In the genomic region with DNA sequence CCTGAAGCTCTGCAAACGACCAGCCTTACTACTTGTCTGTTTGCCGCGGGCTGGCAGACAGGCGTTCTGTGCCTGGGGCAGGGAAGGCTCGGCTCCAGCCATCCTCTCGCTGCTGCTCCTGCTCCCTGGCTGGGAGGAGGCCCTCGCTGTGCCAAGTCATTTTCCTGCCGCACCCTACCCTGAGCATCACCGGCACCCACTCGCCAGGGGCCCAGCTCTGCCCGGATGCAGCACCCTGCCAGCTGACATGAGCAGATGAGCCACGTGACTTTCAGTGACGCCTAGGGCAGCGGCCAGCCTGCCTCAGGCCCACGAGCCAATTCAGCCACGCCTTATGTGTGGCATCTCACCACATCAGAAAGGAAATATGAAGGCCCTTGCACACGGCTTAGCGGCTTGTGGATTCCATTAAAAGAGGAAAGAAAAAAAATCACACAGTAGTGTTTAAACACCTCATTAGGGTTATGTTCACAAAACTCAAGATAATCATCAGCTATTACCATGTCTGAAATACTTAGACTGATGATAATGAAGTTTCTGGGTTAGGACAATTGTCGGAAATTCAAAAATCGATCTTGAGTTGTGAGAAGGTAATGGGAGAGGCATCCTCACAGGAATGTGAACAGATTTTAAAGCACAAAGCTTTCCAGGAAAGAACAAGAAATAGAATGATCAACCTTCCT, we compare ENCODE assay signal across 1 cellular context.
TF ChIP-seq lines count a peak whose summit lies in the region.

No MANE protein-coding gene starts in this region.

TF ChIP-seq in WTC11, 78 proteins besides CTCF, POLR2A, EP300 and RAD21 (continued from another document):
- TF ChIP-seq, protein P1, sequence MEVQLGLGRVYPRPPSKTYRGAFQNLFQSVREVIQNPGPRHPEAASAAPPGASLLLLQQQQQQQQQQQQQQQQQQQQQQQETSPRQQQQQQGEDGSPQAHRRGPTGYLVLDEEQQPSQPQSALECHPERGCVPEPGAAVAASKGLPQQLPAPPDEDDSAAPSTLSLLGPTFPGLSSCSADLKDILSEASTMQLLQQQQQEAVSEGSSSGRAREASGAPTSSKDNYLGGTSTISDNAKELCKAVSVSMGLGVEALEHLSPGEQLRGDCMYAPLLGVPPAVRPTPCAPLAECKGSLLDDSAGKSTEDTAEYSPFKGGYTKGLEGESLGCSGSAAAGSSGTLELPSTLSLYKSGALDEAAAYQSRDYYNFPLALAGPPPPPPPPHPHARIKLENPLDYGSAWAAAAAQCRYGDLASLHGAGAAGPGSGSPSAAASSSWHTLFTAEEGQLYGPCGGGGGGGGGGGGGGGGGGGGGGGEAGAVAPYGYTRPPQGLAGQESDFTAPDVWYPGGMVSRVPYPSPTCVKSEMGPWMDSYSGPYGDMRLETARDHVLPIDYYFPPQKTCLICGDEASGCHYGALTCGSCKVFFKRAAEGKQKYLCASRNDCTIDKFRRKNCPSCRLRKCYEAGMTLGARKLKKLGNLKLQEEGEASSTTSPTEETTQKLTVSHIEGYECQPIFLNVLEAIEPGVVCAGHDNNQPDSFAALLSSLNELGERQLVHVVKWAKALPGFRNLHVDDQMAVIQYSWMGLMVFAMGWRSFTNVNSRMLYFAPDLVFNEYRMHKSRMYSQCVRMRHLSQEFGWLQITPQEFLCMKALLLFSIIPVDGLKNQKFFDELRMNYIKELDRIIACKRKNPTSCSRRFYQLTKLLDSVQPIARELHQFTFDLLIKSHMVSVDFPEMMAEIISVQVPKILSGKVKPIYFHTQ (CRISPR knock-in tag; IDR thresholded peaks at IDR 0.05), result no peak
- TF ChIP-seq, protein P2, sequence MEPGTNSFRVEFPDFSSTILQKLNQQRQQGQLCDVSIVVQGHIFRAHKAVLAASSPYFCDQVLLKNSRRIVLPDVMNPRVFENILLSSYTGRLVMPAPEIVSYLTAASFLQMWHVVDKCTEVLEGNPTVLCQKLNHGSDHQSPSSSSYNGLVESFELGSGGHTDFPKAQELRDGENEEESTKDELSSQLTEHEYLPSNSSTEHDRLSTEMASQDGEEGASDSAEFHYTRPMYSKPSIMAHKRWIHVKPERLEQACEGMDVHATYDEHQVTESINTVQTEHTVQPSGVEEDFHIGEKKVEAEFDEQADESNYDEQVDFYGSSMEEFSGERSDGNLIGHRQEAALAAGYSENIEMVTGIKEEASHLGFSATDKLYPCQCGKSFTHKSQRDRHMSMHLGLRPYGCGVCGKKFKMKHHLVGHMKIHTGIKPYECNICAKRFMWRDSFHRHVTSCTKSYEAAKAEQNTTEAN (CRISPR knock-in tag; IDR thresholded peaks at IDR 0.05), result no peak
- TF ChIP-seq, protein P3, sequence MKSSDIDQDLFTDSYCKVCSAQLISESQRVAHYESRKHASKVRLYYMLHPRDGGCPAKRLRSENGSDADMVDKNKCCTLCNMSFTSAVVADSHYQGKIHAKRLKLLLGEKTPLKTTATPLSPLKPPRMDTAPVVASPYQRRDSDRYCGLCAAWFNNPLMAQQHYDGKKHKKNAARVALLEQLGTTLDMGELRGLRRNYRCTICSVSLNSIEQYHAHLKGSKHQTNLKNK (CRISPR knock-in tag; IDR thresholded peaks at IDR 0.05), result no peak
- TF ChIP-seq, protein P4, sequence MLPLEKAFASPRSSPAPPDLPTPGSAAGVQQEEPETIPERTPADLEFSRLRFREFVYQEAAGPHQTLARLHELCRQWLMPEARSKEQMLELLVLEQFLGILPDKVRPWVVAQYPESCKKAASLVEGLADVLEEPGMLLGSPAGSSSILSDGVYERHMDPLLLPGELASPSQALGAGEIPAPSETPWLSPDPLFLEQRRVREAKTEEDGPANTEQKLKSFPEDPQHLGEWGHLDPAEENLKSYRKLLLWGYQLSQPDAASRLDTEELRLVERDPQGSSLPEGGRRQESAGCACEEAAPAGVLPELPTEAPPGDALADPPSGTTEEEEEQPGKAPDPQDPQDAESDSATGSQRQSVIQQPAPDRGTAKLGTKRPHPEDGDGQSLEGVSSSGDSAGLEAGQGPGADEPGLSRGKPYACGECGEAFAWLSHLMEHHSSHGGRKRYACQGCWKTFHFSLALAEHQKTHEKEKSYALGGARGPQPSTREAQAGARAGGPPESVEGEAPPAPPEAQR (CRISPR knock-in tag; IDR thresholded peaks at IDR 0.05), result no peak
- TF ChIP-seq ETV6 (CRISPR knock-in tag; IDR thresholded peaks at IDR 0.05) (no peak), SMAD4 (CRISPR knock-in tag; IDR thresholded peaks at IDR 0.05) (no peak), RELA (CRISPR knock-in tag; IDR thresholded peaks at IDR 0.05; ENCODE audit: borderline replicate concordance) (no peak), ZNF263 (CRISPR knock-in tag; IDR thresholded peaks at IDR 0.05; ENCODE audit: low read depth) (no peak), GABPB1 (CRISPR knock-in tag; IDR thresholded peaks at IDR 0.05) (no peak)
- TF ChIP-seq, protein P5, sequence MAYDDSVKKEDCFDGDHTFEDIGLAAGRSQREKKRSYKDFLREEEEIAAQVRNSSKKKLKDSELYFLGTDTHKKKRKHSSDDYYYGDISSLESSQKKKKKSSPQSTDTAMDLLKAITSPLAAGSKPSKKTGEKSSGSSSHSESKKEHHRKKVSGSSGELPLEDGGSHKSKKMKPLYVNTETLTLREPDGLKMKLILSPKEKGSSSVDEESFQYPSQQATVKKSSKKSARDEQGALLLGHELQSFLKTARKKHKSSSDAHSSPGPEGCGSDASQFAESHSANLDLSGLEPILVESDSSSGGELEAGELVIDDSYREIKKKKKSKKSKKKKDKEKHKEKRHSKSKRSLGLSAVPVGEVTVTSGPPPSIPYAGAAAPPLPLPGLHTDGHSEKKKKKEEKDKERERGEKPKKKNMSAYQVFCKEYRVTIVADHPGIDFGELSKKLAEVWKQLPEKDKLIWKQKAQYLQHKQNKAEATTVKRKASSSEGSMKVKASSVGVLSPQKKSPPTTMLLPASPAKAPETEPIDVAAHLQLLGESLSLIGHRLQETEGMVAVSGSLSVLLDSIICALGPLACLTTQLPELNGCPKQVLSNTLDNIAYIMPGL (CRISPR knock-in tag; IDR thresholded peaks at IDR 0.05), result no peak
